In the genomic region with DNA sequence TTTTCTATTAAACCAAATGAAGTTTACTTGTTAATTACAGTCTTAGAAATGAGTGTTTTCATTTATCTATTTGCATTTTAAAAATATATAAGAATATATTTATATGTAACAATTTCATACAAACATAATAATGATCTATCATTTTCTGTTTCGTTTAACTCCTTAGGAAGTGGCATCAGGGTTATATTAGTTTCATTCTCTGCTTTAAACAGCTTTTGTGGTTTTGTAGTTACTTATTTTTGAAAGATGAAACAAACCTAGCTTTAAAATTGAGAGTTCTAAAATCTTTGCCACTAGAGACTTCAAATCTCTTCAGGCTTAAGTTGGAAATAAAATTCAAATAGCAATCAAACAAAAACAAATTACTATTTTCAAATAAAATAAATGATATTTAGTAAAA, we compare ENCODE assay signal across 19 cellular contexts.
A peak's percentile ranks its signal among the peaks of the same experiment; 100 is the strongest.
DNase-seq lines count a peak whose midpoint lies in the region; ATAC-seq and TF ChIP-seq lines count a peak whose summit lies in the region.
"Had no signal": no experiment of that assay in that cellular context is flagged by ENCODE, and none has a peak within 500 bp of the region (broad histone marks: within the 10 kb centered on the region; RNA-seq: fewer than 3 reads in every experiment).

No MANE protein-coding gene starts in this region.

- DNase-seq in stimulated activated effector memory CD8-positive, alpha-beta T cell treated with anti-CD3 and anti-CD28 coated beads, Interleukin-12 subunit alpha, Interleukin-12 subunit beta, amount 100 ng/mL, for 72 hours (ENCODE audit: low spot score in 2 of 2), result no peak
- no peak for DNase-seq in naive thymus-derived CD4-positive, alpha-beta T cell
- no peak for DNase-seq in kidney glomerular epithelial cell (lab: John Stamatoyannopoulos, UW)
- DNase-seq in stimulated activated naive CD4-positive, alpha-beta T cell treated with Interleukin-2 at 50 U/mL for 16 hours (lab: John Stamatoyannopoulos, UW), result no peak
- DNase-seq: activated CD4-positive, alpha-beta T cell treated with anti-CD3 and anti-CD28 coated beads for 48 hours; activated T-cell treated with anti-CD3 and anti-CD28 coated beads, Interleukin-2, amount 50 U/mL, for 24 hours; amniotic stem cell; CD4-positive, CD25-positive, alpha-beta regulatory T cell; NCI-H2171; ovary; SHP77 treated with DMSO at 0.1 percent for 48 hours; T1000 had no signal

- H3K27ac ChIP-seq in SU-DHL-6 (ENCODE audit: low read depth, low read length), result no peak overlapping the region
- H3K27ac ChIP-seq in naive thymus-derived CD4-positive, alpha-beta T cell (ENCODE audit: low read depth, low read length), result no peak overlapping the region
- H3K27ac ChIP-seq: epithelial cell of prostate, ovary had no signal

- H3K36me3 Mint-ChIP-seq in stimulated activated effector memory CD8-positive, alpha-beta T cell treated with anti-CD3 and anti-CD28 coated beads, Interleukin-12 subunit alpha, Interleukin-12 subunit beta, amount 100 ng/mL, for 72 hours, result no peaks in the 10 kb centered on the region
- H3K36me3 Mint-ChIP-seq in naive thymus-derived CD4-positive, alpha-beta T cell, result no peaks in the 10 kb centered on the region
- H3K36me3 Mint-ChIP-seq: CD4-positive, CD25-positive, alpha-beta regulatory T cell had no signal

- no peak overlapping the region for H3K4me3 ChIP-seq in SU-DHL-6 (ENCODE audit: insufficient read depth, low read length, poor library complexity, severe bottlenecking)
- no peak overlapping the region for H3K4me3 ChIP-seq in naive thymus-derived CD4-positive, alpha-beta T cell (ENCODE audit: low read length)
- H3K4me3 ChIP-seq: ovary, smooth muscle cell had no signal

- POLR2A ChIA-PET in naive thymus-derived CD4-positive, alpha-beta T cell (lab: Charles Lee), result no interaction called here

- peaks cover 20% of the 10 kb centered on the region for H3K9me3 Mint-ChIP-seq in stimulated activated effector memory CD8-positive, alpha-beta T cell treated with anti-CD3 and anti-CD28 coated beads, Interleukin-12 subunit alpha, Interleukin-12 subunit beta, amount 100 ng/mL, for 72 hours
- H3K9me3 Mint-ChIP-seq in naive thymus-derived CD4-positive, alpha-beta T cell, result peaks cover 0 to 8% (median under 1%) of the 10 kb centered on the region in 11 donors
- H3K9me3 Mint-ChIP-seq: activated T-cell treated with anti-CD3 and anti-CD28 coated beads, Interleukin-2, amount 50 U/mL, for 24 hours had no signal

- H3F3A ChIP-seq in SU-DHL-6 (ENCODE audit: insufficient read depth), result no peaks in the 10 kb centered on the region

- H3K4me2 ChIP-seq in SU-DHL-6 (ENCODE audit: low read depth, low read length, poor library complexity, severe bottlenecking), result peak overlapping the region; percentile 15
- H3K4me2 ChIP-seq: smooth muscle cell had no signal

- no peak overlapping the region for H3K4me3 Mint-ChIP-seq in stimulated activated effector memory CD8-positive, alpha-beta T cell treated with anti-CD3 and anti-CD28 coated beads, Interleukin-12 subunit alpha, Interleukin-12 subunit beta, amount 100 ng/mL, for 72 hours
- H3K4me3 Mint-ChIP-seq in naive thymus-derived CD4-positive, alpha-beta T cell, result no peak overlapping the region
- H3K4me3 Mint-ChIP-seq: activated T-cell treated with anti-CD3 and anti-CD28 coated beads, Interleukin-2, amount 50 U/mL, for 24 hours; CD4-positive, CD25-positive, alpha-beta regulatory T cell had no signal

- no peak for TF ChIP-seq CTCF in SU-DHL-6 (IDR thresholded peaks at IDR 0.05; ENCODE audit: insufficient read depth, low read length, poor library complexity, severe bottlenecking)

- H3K9me2 ChIP-seq in SU-DHL-6 (replicated peaks; ENCODE audit: insufficient read depth, low read length), result no peaks in the 10 kb centered on the region

- no peak overlapping the region for H3K27ac Mint-ChIP-seq in stimulated activated effector memory CD8-positive, alpha-beta T cell treated with anti-CD3 and anti-CD28 coated beads, Interleukin-12 subunit alpha, Interleukin-12 subunit beta, amount 100 ng/mL, for 72 hours
- H3K27ac Mint-ChIP-seq in naive thymus-derived CD4-positive, alpha-beta T cell, result no peak overlapping the region
- H3K27ac Mint-ChIP-seq: activated T-cell treated with anti-CD3 and anti-CD28 coated beads, Interleukin-2, amount 50 U/mL, for 24 hours; CD4-positive, CD25-positive, alpha-beta regulatory T cell had no signal

- H3K9ac ChIP-seq in SU-DHL-6 (ENCODE audit: low read length), result no peak overlapping the region

- no peaks in the 10 kb centered on the region for H3K4me1 ChIP-seq in naive thymus-derived CD4-positive, alpha-beta T cell (ENCODE audit: control insufficient read depth in 2 of 2, insufficient read depth in 2 of 2, low read length in 2 of 2)

- no peaks in the 10 kb centered on the region for H3K79me2 ChIP-seq in SU-DHL-6 (ENCODE audit: insufficient read depth, low read length)

- CTCF ChIA-PET in naive thymus-derived CD4-positive, alpha-beta T cell (lab: Charles Lee), result no interaction called here

- 0 out of 2 replicates have a peak, but pooled peaks cover 4% of the 10 kb centered on the region for H3K36me3 ChIP-seq in SU-DHL-6 (ENCODE audit: low read length)
- no peaks in the 10 kb centered on the region for H3K36me3 ChIP-seq in naive thymus-derived CD4-positive, alpha-beta T cell (ENCODE audit: control insufficient read depth in 2 of 3, insufficient read depth in 3 of 3, low read length in 3 of 3)
- H3K36me3 ChIP-seq: ovary had no signal

- intact Hi-C loops in naive thymus-derived CD4-positive, alpha-beta T cell (cut with micrococcal nuclease), result no loop called here

- peak; percentile 88 for ATAC-seq in GM19324 (IDR thresholded peaks at IDR 0.05; ENCODE audit: low FRiP score, unreplicated experiment)
- ATAC-seq in GM21786 (IDR thresholded peaks at IDR 0.05; ENCODE audit: unreplicated experiment), result peak; percentile 89
- peak; percentile 65 for ATAC-seq in HG03103 (IDR thresholded peaks at IDR 0.05; ENCODE audit: low read depth, unreplicated experiment)
- no peak for ATAC-seq in stimulated activated effector memory CD8-positive, alpha-beta T cell treated with anti-CD3 and anti-CD28 coated beads, Interleukin-12 subunit alpha, Interleukin-12 subunit beta, amount 100 ng/mL, for 72 hours
- ATAC-seq in naive thymus-derived CD4-positive, alpha-beta T cell, result no peak
- ATAC-seq: HCT116 had no signal

- no peaks in the 10 kb centered on the region for H3K27me3 ChIP-seq in SU-DHL-6 (ENCODE audit: low read length)
- H3K27me3 ChIP-seq in naive thymus-derived CD4-positive, alpha-beta T cell (ENCODE audit: control insufficient read depth in 2 of 2, insufficient read depth in 2 of 2, low read length in 2 of 2), result no peaks in the 10 kb centered on the region
- H3K27me3 ChIP-seq: ovary had no signal

- no peaks in the 10 kb centered on the region; the same call in 1 of the 2 replicates for H3K9me3 ChIP-seq in SU-DHL-6 (ENCODE audit: insufficient read depth, low read length)
- no peaks in the 10 kb centered on the region for H3K9me3 ChIP-seq in naive thymus-derived CD4-positive, alpha-beta T cell (ENCODE audit: control insufficient read depth in 2 of 3, low read length in 3 of 3)
- H3K9me3 ChIP-seq: ovary had no signal

- H3K4me1 Mint-ChIP-seq in stimulated activated effector memory CD8-positive, alpha-beta T cell treated with anti-CD3 and anti-CD28 coated beads, Interleukin-12 subunit alpha, Interleukin-12 subunit beta, amount 100 ng/mL, for 72 hours, result no peaks in the 10 kb centered on the region
- H3K4me1 Mint-ChIP-seq in naive thymus-derived CD4-positive, alpha-beta T cell, result no peaks in the 10 kb centered on the region
- H3K4me1 Mint-ChIP-seq: CD4-positive, CD25-positive, alpha-beta regulatory T cell had no signal

- peak overlapping the region; percentile 41 for H2AFZ ChIP-seq in SU-DHL-6 (ENCODE audit: low read depth, low read length, severe bottlenecking)

- no peaks in the 10 kb centered on the region for H3K27me3 Mint-ChIP-seq in naive thymus-derived CD4-positive, alpha-beta T cell
- H3K27me3 Mint-ChIP-seq: activated T-cell treated with anti-CD3 and anti-CD28 coated beads, Interleukin-2, amount 50 U/mL, for 24 hours; CD4-positive, CD25-positive, alpha-beta regulatory T cell had no signal

- H4K20me1 ChIP-seq in SU-DHL-6 (ENCODE audit: low read depth, low read length), result no peaks in the 10 kb centered on the region

Comparison
In these comparisons a context has a peak if more than half of its experiments do, and no peak if none do; other contexts are left out.
1. ATAC-seq: peak in GM19324 (single experiment), GM21786 (single experiment) and HG03103 (single experiment); none in stimulated activated effector memory CD8-positive, alpha-beta T cell treated with anti-CD3 and anti-CD28 coated beads, Interleukin-12 subunit alpha, Interleukin-12 subunit beta, amount 100 ng/mL, for 72 hours (single experiment) and naive thymus-derived CD4-positive, alpha-beta T cell (single experiment).